ENCODE assay signal across 8 cellular contexts in the genomic region with DNA sequence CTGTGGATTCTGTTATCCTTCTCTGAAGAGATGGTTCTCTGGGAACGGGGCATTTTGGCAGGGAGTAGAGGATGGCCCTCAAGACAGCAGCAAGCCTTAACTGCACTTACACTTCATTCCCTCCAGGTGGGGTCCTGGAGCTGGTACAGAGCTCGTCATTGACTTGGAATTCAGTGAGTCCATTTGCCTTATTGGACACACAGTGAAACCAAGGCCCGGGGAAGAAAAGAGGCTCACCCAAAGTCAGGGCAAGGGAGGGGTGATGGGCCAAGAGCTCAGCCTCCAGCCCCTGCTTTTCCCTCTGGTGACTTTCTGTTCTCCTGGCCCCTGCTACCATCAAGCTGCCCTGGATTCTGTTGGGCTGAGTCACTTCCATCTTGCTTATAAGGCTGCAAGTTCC.
DNase-seq lines count a peak whose midpoint lies in the region; ATAC-seq, FAIRE-seq and TF ChIP-seq lines count a peak whose summit lies in the region.

No MANE protein-coding gene starts in this region.

- H3K9me3 ChIP-seq in HepG2 (ENCODE audit: low read length), result no peaks in the 10 kb centered on the region

- H3K4me1 Mint-ChIP-seq in stimulated activated naive CD8-positive, alpha-beta T cell treated with anti-CD3 and anti-CD28 coated beads, Interleukin-15, amount 100 ng/mL, for 72 hours, result peaks cover 20% of the 10 kb centered on the region
- peaks cover 20% of the 10 kb centered on the region for H3K4me1 Mint-ChIP-seq in activated naive CD8-positive, alpha-beta T cell treated with anti-CD3 and anti-CD28 coated beads, Interleukin-2, amount 50 U/mL, for 24 hours

- peak overlapping the region in 1 of 2 donors; percentile 19 for H3K27ac Mint-ChIP-seq in stimulated activated naive CD8-positive, alpha-beta T cell treated with anti-CD3 and anti-CD28 coated beads, Interleukin-15, amount 100 ng/mL, for 72 hours
- H3K27ac Mint-ChIP-seq in activated naive CD8-positive, alpha-beta T cell treated with anti-CD3 and anti-CD28 coated beads, Interleukin-2, amount 50 U/mL, for 24 hours, result no peak overlapping the region

- TF ChIP-seq CTCF in HepG2 (CRISPR knock-in tag; IDR thresholded peaks at IDR 0.05), result peak; percentile 74

- peaks cover 24% of the 10 kb centered on the region for H3K4me1 ChIP-seq in HepG2 (ENCODE audit: insufficient read depth, low read length)

- peak; percentile 54 for TF ChIP-seq RAD21 in HepG2 (CRISPR knock-in tag; IDR thresholded peaks at IDR 0.05)

- DNase-seq in stimulated activated naive CD8-positive, alpha-beta T cell treated with anti-CD3 and anti-CD28 coated beads, Interleukin-15, amount 100 ng/mL, for 72 hours, result peak; percentile 16 to 23
- no peak for DNase-seq in stimulated activated naive CD8-positive, alpha-beta T cell treated with anti-CD3 and anti-CD28 coated beads, Interleukin-15, Interleukin-2, amounts not matched to agents 100 U/mL and 50 U/mL, for 24 hours
- DNase-seq in NAMALWA (ENCODE audit: low spot score), result peak; percentile 76
- peak; percentile 16 for DNase-seq in activated naive CD8-positive, alpha-beta T cell treated with anti-CD3 and anti-CD28 coated beads, Interleukin-2, amount 50 U/mL, for 24 hours
- DNase-seq in HepG2 (ENCODE audit: low spot score), result peak; percentile 72
- DNase-seq in effector CD4-positive, alpha-beta T cell, result no peak
- no peak for DNase-seq in C1 segment of cervical spinal cord (lab: John Stamatoyannopoulos, UW)

- H4K20me1 ChIP-seq in HepG2 (ENCODE audit: insufficient read depth, low read length), result no peaks in the 10 kb centered on the region

- no peak overlapping the region for H3K4me3 Mint-ChIP-seq in stimulated activated naive CD8-positive, alpha-beta T cell treated with anti-CD3 and anti-CD28 coated beads, Interleukin-15, amount 100 ng/mL, for 72 hours
- H3K4me3 Mint-ChIP-seq in activated naive CD8-positive, alpha-beta T cell treated with anti-CD3 and anti-CD28 coated beads, Interleukin-2, amount 50 U/mL, for 24 hours, result no peak overlapping the region

- no TSS peak for BruUV-seq in HepG2 (replicated peaks; lab: Mats Ljungman, UMichigan)

- H3K36me3 ChIP-seq in HepG2 (replicated peaks in 1 of 2; ENCODE audit: control insufficient read depth in 1 of 2, insufficient read depth in 2 of 2, low read length in 2 of 2), result no peaks in the 10 kb centered on the region

- POLR2A ChIA-PET in HepG2 (lab: Yijun Ruan, JAX), result interaction anchor here (0.8 to 2.4 kb wide), 4 partner anchors 22 to 150 kb away, joined by 3 to 12 read pairs (median 4); a partner anchor contains a TSS

- intact Hi-C loops in HepG2 (cut with micrococcal nuclease; ENCODE audit: unreplicated experiment), result no loop called here

- H3K9me3 Mint-ChIP-seq in stimulated activated naive CD8-positive, alpha-beta T cell treated with anti-CD3 and anti-CD28 coated beads, Interleukin-15, amount 100 ng/mL, for 72 hours, result no peaks in the 10 kb centered on the region
- no peaks in the 10 kb centered on the region for H3K9me3 Mint-ChIP-seq in activated naive CD8-positive, alpha-beta T cell treated with anti-CD3 and anti-CD28 coated beads, Interleukin-2, amount 50 U/mL, for 24 hours

- H3K27ac ChIP-seq in HepG2 (ENCODE audit: extremely low read length, insufficient read depth, low read length), result no peak overlapping the region

- 0% methylated on average over 3 of the region's 3 CpGs for WGBS in HepG2 (ENCODE audit: low lambda C conversion rate)

- no peaks in the 10 kb centered on the region for H3K79me2 ChIP-seq in HepG2 (ENCODE audit: insufficient read depth, low read length)

- no peak overlapping the region for H3K9ac ChIP-seq in HepG2 (ENCODE audit: insufficient read depth, low read depth, low read length)

- no peak for TF ChIP-seq EP300 in HepG2 (IDR thresholded peaks at IDR 0.05; ENCODE audit: low read depth in 2 of 2, low read length in 2 of 2)
- TF ChIP-seq EP300 in HepG2 (CRISPR knock-in tag; IDR thresholded peaks at IDR 0.05; ENCODE audit: borderline replicate concordance), result no peak

- no peaks in the 10 kb centered on the region for H3K36me3 Mint-ChIP-seq in activated naive CD8-positive, alpha-beta T cell treated with anti-CD3 and anti-CD28 coated beads, Interleukin-2, amount 50 U/mL, for 24 hours (ENCODE audit: low read depth)

- CTCF ChIA-PET in HepG2 (lab: Yijun Ruan, JAX; ENCODE audit: low intra/inter-chr PET ratio, low total read pairs), result interaction anchor here (1.3 kb wide), 1 partner anchor 680 kb away, joined by 3 read pairs; no protein-coding TSS in a partner anchor

- peaks cover 3 to 31% of the 10 kb centered on the region in 2 experiments; a peak in 4 of 5 replicates for H3K27me3 ChIP-seq in HepG2 (ENCODE audit: control insufficient read depth in 1 of 2, insufficient read depth in 2 of 2, low read length in 2 of 2)

- no peak overlapping the region for H2AFZ ChIP-seq in HepG2 (ENCODE audit: low read length)

- H3K4me2 ChIP-seq in HepG2 (ENCODE audit: low read depth, low read length), result peak overlapping the region; percentile 52

- in situ Hi-C loops in HepG2 (cut with HindIII; ENCODE audit: extremely low pct_ligation_motif_present, low pct_unique_long_range_greater_than_20kb), result no loop called here

- FAIRE-seq in HepG2 (lab: Jason Lieb, UNC), result peak; percentile 81

- peaks cover 62% of the 10 kb centered on the region for H3K27me3 Mint-ChIP-seq in stimulated activated naive CD8-positive, alpha-beta T cell treated with anti-CD3 and anti-CD28 coated beads, Interleukin-15, amount 100 ng/mL, for 72 hours
- H3K27me3 Mint-ChIP-seq in activated naive CD8-positive, alpha-beta T cell treated with anti-CD3 and anti-CD28 coated beads, Interleukin-2, amount 50 U/mL, for 24 hours, result peaks cover 55% of the 10 kb centered on the region

- TF ChIP-seq POLR2A in HepG2 (IDR thresholded peaks at IDR 0.05; ENCODE audit: insufficient read depth in 1 of 2, low read depth in 2 of 2, low read length in 2 of 2), result no peak

- peak; percentile 46 for ATAC-seq in stimulated activated naive CD8-positive, alpha-beta T cell treated with anti-CD3 and anti-CD28 coated beads, Interleukin-15, amount 100 ng/mL, for 72 hours
- ATAC-seq in stimulated activated naive CD8-positive, alpha-beta T cell treated with anti-CD3 and anti-CD28 coated beads, Interleukin-15, Interleukin-2, amounts not matched to agents 100 U/mL and 50 U/mL, for 24 hours, result no peak
- ATAC-seq in activated naive CD8-positive, alpha-beta T cell treated with anti-CD3 and anti-CD28 coated beads, Interleukin-2, amount 50 U/mL, for 24 hours, result no peak
- ATAC-seq in HepG2, result peak; percentile 72
- no peak for ATAC-seq in GM18861 (IDR thresholded peaks at IDR 0.05; ENCODE audit: unreplicated experiment)

- no peak overlapping the region for H3K4me3 ChIP-seq in HepG2 (replicated peaks in 1 of 3; ENCODE audit: insufficient read depth in 1 of 3, low read depth in 2 of 3, low read length in 3 of 3)

TF ChIP-seq in HepG2, 621 proteins besides CTCF, POLR2A, EP300 and RAD21 (continues in another document):
- TF ChIP-seq TEAD3 (CRISPR knock-in tag; optimal IDR thresholded peaks at IDR 0.05; ENCODE audit: borderline replicate concordance) (peak; percentile 70), STAG1 (CRISPR knock-in tag; IDR thresholded peaks at IDR 0.05) (peak; percentile 79), ZNF629 (CRISPR knock-in tag; conservative IDR thresholded peaks at IDR 0.05) (0 out of 2 replicates have a peak, but pooled peaks have one; percentile 20), PHF21A (CRISPR knock-in tag; IDR thresholded peaks at IDR 0.05) (no peak), KLF16 (CRISPR knock-in tag; IDR thresholded peaks at IDR 0.05) (no peak), TOE1 (CRISPR knock-in tag; IDR thresholded peaks at IDR 0.05) (no peak), ZNF644 (CRISPR knock-in tag; IDR thresholded peaks at IDR 0.05; ENCODE audit: low read depth) (peak; percentile 27; the same call in 1 of the 2 replicates), ZNF773 (CRISPR knock-in tag; IDR thresholded peaks at IDR 0.05; ENCODE audit: borderline replicate concordance) (no peak), ELF3 (CRISPR knock-in tag; IDR thresholded peaks at IDR 0.05) (no peak), KDM3A (CRISPR knock-in tag; IDR thresholded peaks at IDR 0.05; ENCODE audit: low read depth) (no peak)
- TF ChIP-seq, protein P1, sequence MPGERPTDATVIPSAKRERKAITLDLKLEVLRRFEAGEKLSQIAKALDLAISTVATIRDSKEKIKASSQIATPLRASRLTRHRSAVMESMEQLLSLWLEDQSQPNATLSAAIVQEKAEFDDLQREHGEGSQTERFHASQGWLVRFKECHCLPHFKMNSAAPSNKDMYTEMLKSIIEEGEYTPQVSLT (CRISPR knock-in tag; IDR thresholded peaks at IDR 0.05; ENCODE audit: borderline replicate concordance, low read depth), result no peak
- TF ChIP-seq, protein P2, sequence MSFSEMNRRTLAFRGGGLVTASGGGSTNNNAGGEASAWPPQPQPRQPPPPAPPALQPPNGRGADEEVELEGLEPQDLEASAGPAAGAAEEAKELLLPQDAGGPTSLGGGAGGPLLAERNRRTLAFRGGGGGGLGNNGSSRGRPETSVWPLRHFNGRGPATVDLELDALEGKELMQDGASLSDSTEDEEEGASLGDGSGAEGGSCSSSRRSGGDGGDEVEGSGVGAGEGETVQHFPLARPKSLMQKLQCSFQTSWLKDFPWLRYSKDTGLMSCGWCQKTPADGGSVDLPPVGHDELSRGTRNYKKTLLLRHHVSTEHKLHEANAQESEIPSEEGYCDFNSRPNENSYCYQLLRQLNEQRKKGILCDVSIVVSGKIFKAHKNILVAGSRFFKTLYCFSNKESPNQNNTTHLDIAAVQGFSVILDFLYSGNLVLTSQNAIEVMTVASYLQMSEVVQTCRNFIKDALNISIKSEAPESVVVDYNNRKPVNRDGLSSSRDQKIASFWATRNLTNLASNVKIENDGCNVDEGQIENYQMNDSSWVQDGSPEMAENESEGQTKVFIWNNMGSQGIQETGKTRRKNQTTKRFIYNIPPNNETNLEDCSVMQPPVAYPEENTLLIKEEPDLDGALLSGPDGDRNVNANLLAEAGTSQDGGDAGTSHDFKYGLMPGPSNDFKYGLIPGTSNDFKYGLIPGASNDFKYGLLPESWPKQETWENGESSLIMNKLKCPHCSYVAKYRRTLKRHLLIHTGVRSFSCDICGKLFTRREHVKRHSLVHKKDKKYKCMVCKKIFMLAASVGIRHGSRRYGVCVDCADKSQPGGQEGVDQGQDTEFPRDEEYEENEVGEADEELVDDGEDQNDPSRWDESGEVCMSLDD (CRISPR knock-in tag; IDR thresholded peaks at IDR 0.05; ENCODE audit: borderline replicate concordance), result no peak
- TF ChIP-seq, protein P3, sequence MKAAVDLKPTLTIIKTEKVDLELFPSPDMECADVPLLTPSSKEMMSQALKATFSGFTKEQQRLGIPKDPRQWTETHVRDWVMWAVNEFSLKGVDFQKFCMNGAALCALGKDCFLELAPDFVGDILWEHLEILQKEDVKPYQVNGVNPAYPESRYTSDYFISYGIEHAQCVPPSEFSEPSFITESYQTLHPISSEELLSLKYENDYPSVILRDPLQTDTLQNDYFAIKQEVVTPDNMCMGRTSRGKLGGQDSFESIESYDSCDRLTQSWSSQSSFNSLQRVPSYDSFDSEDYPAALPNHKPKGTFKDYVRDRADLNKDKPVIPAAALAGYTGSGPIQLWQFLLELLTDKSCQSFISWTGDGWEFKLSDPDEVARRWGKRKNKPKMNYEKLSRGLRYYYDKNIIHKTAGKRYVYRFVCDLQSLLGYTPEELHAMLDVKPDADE (CRISPR knock-in tag; IDR thresholded peaks at IDR 0.05), result no peak

Comparison
In these comparisons a context has a peak if more than half of its experiments do, and no peak if none do; other contexts are left out.
1. ATAC-seq: peak in stimulated activated naive CD8-positive, alpha-beta T cell treated with anti-CD3 and anti-CD28 coated beads, Interleukin-15, amount 100 ng/mL, for 72 hours (single experiment) and HepG2 (single experiment); none in stimulated activated naive CD8-positive, alpha-beta T cell treated with anti-CD3 and anti-CD28 coated beads, Interleukin-15, Interleukin-2, amounts not matched to agents 100 U/mL and 50 U/mL, for 24 hours (single experiment), activated naive CD8-positive, alpha-beta T cell treated with anti-CD3 and anti-CD28 coated beads, Interleukin-2, amount 50 U/mL, for 24 hours (single experiment) and GM18861 (single experiment).
2. DNase-seq: peak in stimulated activated naive CD8-positive, alpha-beta T cell treated with anti-CD3 and anti-CD28 coated beads, Interleukin-15, amount 100 ng/mL, for 72 hours (2 of 2), NAMALWA (single experiment), activated naive CD8-positive, alpha-beta T cell treated with anti-CD3 and anti-CD28 coated beads, Interleukin-2, amount 50 U/mL, for 24 hours (single experiment) and HepG2 (single experiment); none in stimulated activated naive CD8-positive, alpha-beta T cell treated with anti-CD3 and anti-CD28 coated beads, Interleukin-15, Interleukin-2, amounts not matched to agents 100 U/mL and 50 U/mL, for 24 hours (single experiment), effector CD4-positive, alpha-beta T cell (single experiment) and C1 segment of cervical spinal cord (0 of 14).